Comparison of ENCODE assay signal across 17 cellular contexts in the genomic region with DNA sequence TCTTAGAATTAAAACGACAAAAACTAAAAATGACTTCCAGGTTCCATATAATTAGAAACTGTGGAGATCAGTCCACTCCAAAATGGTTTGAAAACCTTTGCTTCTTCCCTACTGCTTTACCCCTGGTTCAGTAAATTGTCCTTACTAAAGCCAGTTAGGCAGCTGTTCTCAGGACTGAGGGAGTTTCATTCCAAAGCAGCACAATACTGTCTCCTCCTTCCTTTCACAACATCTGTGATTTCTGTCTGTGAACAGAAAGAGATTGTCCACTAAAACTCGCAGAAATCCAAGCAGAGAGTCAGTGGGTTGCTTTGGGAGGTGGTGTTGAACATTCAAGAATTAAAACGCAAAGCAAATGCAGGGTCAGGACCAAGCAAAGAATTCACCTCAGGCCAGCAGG.
A peak's percentile ranks its signal among the peaks of the same experiment; 100 is the strongest.
DNase-seq lines count a peak whose midpoint lies in the region; ATAC-seq and TF ChIP-seq lines count a peak whose summit lies in the region.
"Had no signal": no experiment of that assay in that cellular context is flagged by ENCODE, and none has a peak within 500 bp of the region (broad histone marks: within the 10 kb centered on the region; RNA-seq: fewer than 3 reads in every experiment).

No MANE protein-coding gene starts in this region.

- no peaks in the 10 kb centered on the region for H3K9me3 ChIP-seq in IMR-90 (ENCODE audit: control insufficient read depth, insufficient read depth, low read length)
- no peaks in the 10 kb centered on the region for H3K9me3 ChIP-seq in effector memory CD4-positive, alpha-beta T cell (ENCODE audit: control insufficient read depth, low read length)

- no CpG with 5 or more reads among the region's 3 CpGs for WGBS in IMR-90 (ENCODE audit: extremely low coverage in 2 of 2, insufficient read length in 1 of 2), 2 experiments

- H3K4me3 ChIP-seq in IMR-90 (ENCODE audit: insufficient read depth, low read depth, low read length) = no peak overlapping the region
- H3K4me3 ChIP-seq in astrocyte of the spinal cord (ENCODE audit: low read depth, low read length) = no peak overlapping the region
- H3K4me3 ChIP-seq in effector memory CD4-positive, alpha-beta T cell (ENCODE audit: insufficient read depth, low read depth, low read length, poor library complexity, severe bottlenecking) = no peak overlapping the region

- H3K14ac ChIP-seq in IMR-90 (replicated peaks; ENCODE audit: low read depth, low read length) = peak overlapping the region; percentile 20; the same call in 1 of the 2 replicates

- peaks cover 5% of the 10 kb centered on the region; the same call in 1 of the 2 replicates for H4K20me1 ChIP-seq in IMR-90 (ENCODE audit: insufficient read depth, low read length)

- H3K4me1 Mint-ChIP-seq in glutamatergic neuron (ENCODE audit: low read depth, unreplicated experiment) = peaks cover 56% of the 10 kb centered on the region
- H3K4me1 Mint-ChIP-seq: activated CD4-positive, alpha-beta T cell treated with anti-CD3 and anti-CD28 coated beads, Interleukin-2, amount 10 ng/mL, durations not matched to agents 7 days and 5 days; activated naive CD4-positive, alpha-beta T cell treated with anti-CD3 and anti-CD28 coated beads, Interleukin-2, amount 10 ng/mL, durations not matched to agents 7 days and 5 days had no signal

- ATAC-seq in IMR-90 (ENCODE audit: low read depth) = no peak
- no peak for ATAC-seq in GM21528 (IDR thresholded peaks at IDR 0.05; ENCODE audit: low FRiP score, unreplicated experiment)

- H3K4me2 ChIP-seq in IMR-90 (ENCODE audit: low read depth, low read length) = no peak overlapping the region

- H3K36me3 ChIP-seq in IMR-90 (ENCODE audit: control insufficient read depth, insufficient read depth, low read length) = no peaks in the 10 kb centered on the region
- no peaks in the 10 kb centered on the region for H3K36me3 ChIP-seq in effector memory CD4-positive, alpha-beta T cell (ENCODE audit: control insufficient read depth, insufficient read depth, low read length)

- H3K18ac ChIP-seq in IMR-90 (ENCODE audit: low read depth, low read length) = peak overlapping the region; percentile 36

- 0 out of 2 replicates have a peak, but pooled peaks cover 2% of the 10 kb centered on the region for H3K9me1 ChIP-seq in IMR-90 (ENCODE audit: insufficient read depth, low read length)

- peak overlapping the region; percentile 83; the same call in 1 of the 2 replicates for H2BK20ac ChIP-seq in IMR-90 (ENCODE audit: low read depth, low read length)

- no peak overlapping the region for H3K27ac ChIP-seq in IMR-90 (ENCODE audit: insufficient read depth, low read length)
- H3K27ac ChIP-seq in effector memory CD4-positive, alpha-beta T cell (ENCODE audit: insufficient read depth, low read length, poor library complexity, severe bottlenecking) = no peak overlapping the region

- H3K27ac Mint-ChIP-seq in glutamatergic neuron (ENCODE audit: unreplicated experiment) = peak overlapping the region; percentile 48
- H3K27ac Mint-ChIP-seq: activated CD4-positive, alpha-beta T cell treated with anti-CD3 and anti-CD28 coated beads, Interleukin-2, amount 10 ng/mL, durations not matched to agents 7 days and 5 days; activated naive CD4-positive, alpha-beta T cell treated with anti-CD3 and anti-CD28 coated beads, Interleukin-2, amount 10 ng/mL, durations not matched to agents 7 days and 5 days had no signal

- H4K91ac ChIP-seq in IMR-90 (ENCODE audit: insufficient read depth, low read depth, low read length) = peak overlapping the region; percentile 17; the same call in 1 of the 2 replicates

- in situ Hi-C loops in IMR-90 (cut with MboI; ENCODE audit: low sequenced_read_pairs) = loop anchor here (10.0 kb wide), 1 partner anchor 742 kb away; the partner anchor contains the start of gene ZNF608
- in situ Hi-C loops in astrocyte of the spinal cord (cut with HindIII; ENCODE audit: low sequenced_read_pairs) = no loop called here
- in situ Hi-C loops in ACHN (cut with HindIII; ENCODE audit: low pct_ligation_motif_present, low pct_unique_long_range_greater_than_20kb, low sequenced_read_pairs) = no loop called here

- no peak overlapping the region for H3K9ac ChIP-seq in IMR-90 (ENCODE audit: low read depth, low read length)

- H3K36me3 Mint-ChIP-seq in glutamatergic neuron (ENCODE audit: unreplicated experiment) = no peaks in the 10 kb centered on the region
- H3K36me3 Mint-ChIP-seq: activated naive CD4-positive, alpha-beta T cell treated with anti-CD3 and anti-CD28 coated beads, Interleukin-2, amount 10 ng/mL, durations not matched to agents 7 days and 5 days had no signal

- peak overlapping the region in 1 of 2 experiments; percentile 56; a peak in 2 of 4 replicates for H4K8ac ChIP-seq in IMR-90 (ENCODE audit: low read depth in 2 of 2, low read length in 2 of 2)

- no peaks in the 10 kb centered on the region for H3K27me3 ChIP-seq in IMR-90 (ENCODE audit: control insufficient read depth, insufficient read depth, low read length)
- H3K27me3 ChIP-seq in effector memory CD4-positive, alpha-beta T cell (replicated peaks; ENCODE audit: control insufficient read depth, insufficient read depth, low read length, poor library complexity, severe bottlenecking) = no peaks in the 10 kb centered on the region

- CTCF ChIA-PET in IMR-90 (lab: Yijun Ruan, JAX) = no interaction called here

- H2AFZ ChIP-seq in IMR-90 (replicated peaks; ENCODE audit: low read length, poor library complexity) = no peak overlapping the region

- H3K56ac ChIP-seq in IMR-90 (ENCODE audit: extremely low read depth, insufficient read depth, low read length) = no peak overlapping the region

- H3K23ac ChIP-seq in IMR-90 (ENCODE audit: low read depth, low read length) = no peak overlapping the region

- H3K27me3 Mint-ChIP-seq in glutamatergic neuron (ENCODE audit: unreplicated experiment) = no peaks in the 10 kb centered on the region
- H3K27me3 Mint-ChIP-seq: activated CD4-positive, alpha-beta T cell treated with anti-CD3 and anti-CD28 coated beads, Interleukin-2, amount 10 ng/mL, durations not matched to agents 7 days and 5 days; activated naive CD4-positive, alpha-beta T cell treated with anti-CD3 and anti-CD28 coated beads, Interleukin-2, amount 10 ng/mL, durations not matched to agents 7 days and 5 days had no signal

- H3K4ac ChIP-seq in IMR-90 (ENCODE audit: low read depth, low read length) = peak overlapping the region; percentile 78

- dilution Hi-C loops in IMR-90 (cut with HindIII; ENCODE audit: low sequenced_read_pairs, unreplicated experiment) = no loop called here

- no peak for TF ChIP-seq POLR2A in IMR-90 (IDR thresholded peaks at IDR 0.05; ENCODE audit: low read depth, low read length)

- H3K4me1 ChIP-seq in IMR-90 (ENCODE audit: control insufficient read depth, insufficient read depth, low read length) = peaks cover 9% of the 10 kb centered on the region
- no peaks in the 10 kb centered on the region for H3K4me1 ChIP-seq in effector memory CD4-positive, alpha-beta T cell (ENCODE audit: control insufficient read depth, insufficient read depth, low read length, poor library complexity, severe bottlenecking)

- H2BK15ac ChIP-seq in IMR-90 (ENCODE audit: low read depth, low read length) = peak overlapping the region; percentile 74; the same call in 1 of the 3 replicates

- H2BK5ac ChIP-seq in IMR-90 (ENCODE audit: low read depth, low read length, poor library complexity, severe bottlenecking) = peak overlapping the region; percentile 32

- H2AK9ac ChIP-seq in IMR-90 (replicated peaks; ENCODE audit: low read depth, low read length, poor library complexity) = no peak overlapping the region

- H2AK5ac ChIP-seq in IMR-90 (ENCODE audit: low read depth, low read length) = peak overlapping the region; percentile 48; the same call in 1 of the 2 replicates

- BruUV-seq in IMR-90 (replicated peaks; lab: Mats Ljungman, UMichigan) = no TSS peak

- TF ChIP-seq RAD21 in IMR-90 (IDR thresholded peaks at IDR 0.05; ENCODE audit: low read length) = no peak

- TF ChIP-seq CTCF in IMR-90 (conservative IDR thresholded peaks at IDR 0.05; ENCODE audit: low read depth, low read length) = no peak
- TF ChIP-seq CTCF in astrocyte of the spinal cord (IDR thresholded peaks at IDR 0.05; ENCODE audit: low read depth, low read length) = no peak
- TF ChIP-seq CTCF in glutamatergic neuron (IDR thresholded peaks at IDR 0.05; ENCODE audit: partially characterized antibody, unreplicated experiment) = no peak

- peaks cover 4% of the 10 kb centered on the region for H3K9me3 Mint-ChIP-seq in glutamatergic neuron (ENCODE audit: unreplicated experiment)

- no peak overlapping the region for H4K5ac ChIP-seq in IMR-90 (ENCODE audit: low read depth, low read length)

- H3K79me1 ChIP-seq in IMR-90 (ENCODE audit: low read depth in 1 of 2, low read length in 2 of 2) = no peaks in the 10 kb centered on the region

- H3K4me3 Mint-ChIP-seq in glutamatergic neuron (ENCODE audit: unreplicated experiment) = no peak overlapping the region
- H3K4me3 Mint-ChIP-seq: activated CD4-positive, alpha-beta T cell treated with anti-CD3 and anti-CD28 coated beads, Interleukin-2, amount 10 ng/mL, durations not matched to agents 7 days and 5 days; activated naive CD4-positive, alpha-beta T cell treated with anti-CD3 and anti-CD28 coated beads, Interleukin-2, amount 10 ng/mL, durations not matched to agents 7 days and 5 days had no signal

- intact Hi-C loops in IMR-90 (cut with micrococcal nuclease) = loop anchor here (5.0 to 10.0 kb wide), 3 partner anchors 160 to 492 kb away; no protein-coding TSS in a partner anchor

- peak overlapping the region; percentile 79 for H2BK120ac ChIP-seq in IMR-90 (ENCODE audit: low read depth, low read length)

- peak; percentile 1 for DNase-seq in IMR-90
- peak; percentile 12 for DNase-seq in astrocyte of the spinal cord (ENCODE audit: low read depth, low spot score)
- no peak for DNase-seq in glutamatergic neuron
- peak; percentile 73 for DNase-seq in pons (ENCODE audit: low spot score)
- DNase-seq in ACHN = no peak
- no peak for DNase-seq in SHP77 (lab: John Stamatoyannopoulos, UW)
- no peak for DNase-seq in effector memory CD4-positive, alpha-beta T cell
- DNase-seq: activated CD4-positive, alpha-beta T cell treated with anti-CD3 and anti-CD28 coated beads, Interleukin-2, amount 10 ng/mL, durations not matched to agents 7 days and 5 days; activated naive CD4-positive, alpha-beta T cell treated with anti-CD3 and anti-CD28 coated beads, Interleukin-2, amount 10 ng/mL, durations not matched to agents 7 days and 5 days; activated T-cell treated with anti-CD3 and anti-CD28 coated beads for 4 hours; AML-193; GF-D8; islet precursor cell; NCI-H1092; SIG-M5; T1000 had no signal

- POLR2A ChIA-PET in IMR-90 (lab: Charles Lee; ENCODE audit: unreplicated experiment) = no interaction called here

TF ChIP-seq in IMR-90, 13 proteins besides CTCF, POLR2A, EP300 and RAD21:
- TF ChIP-seq CHD1 (IDR thresholded peaks at IDR 0.05; ENCODE audit: low read depth, low read length) (no peak), BHLHE40 (IDR thresholded peaks at IDR 0.05; ENCODE audit: low read depth, low read length) (no peak)
TF ChIP-seq in IMR-90: peak in this region for 0.

Comparison
In these comparisons a context has a peak if more than half of its experiments do, and no peak if none do; other contexts are left out.
1. DNase-seq: peak in IMR-90 (single experiment), astrocyte of the spinal cord (single experiment) and pons (single experiment); none in glutamatergic neuron (single experiment), ACHN (single experiment), SHP77 (0 of 2) and effector memory CD4-positive, alpha-beta T cell (0 of 3).